8 cellular contexts compared by ENCODE assay signal in genomic region chr14:23539209-23539866, GRCh38. TPM values are rescaled to one million over a fixed set of nuclear protein-coding genes. Genes with fewer than 3 reads are reported as not detected.
DNase-seq lines count a peak whose midpoint lies in the region; ATAC-seq and TF ChIP-seq lines count a peak whose summit lies in the region.

No MANE protein-coding gene starts in this region.

- H3K9me3 ChIP-seq in NT2/D1 (ENCODE audit: insufficient read depth, low read length) (no peaks in the 10 kb centered on the region), tibial artery (no peaks in the 10 kb centered on the region)

- H3K27ac ChIP-seq in caudate nucleus (ENCODE audit: low read depth, low read length) (peak overlapping the region; percentile 9), tibial artery (no peak overlapping the region)

- peak; percentile 66 for TF ChIP-seq CTCF in kidney epithelial cell (IDR thresholded peaks at IDR 0.05; ENCODE audit: insufficient read depth, low read length, poor library complexity, severe bottlenecking)
- peak; percentile 50 to 66 for TF ChIP-seq CTCF in tibial artery (IDR thresholded peaks at IDR 0.05)
- no peak for TF ChIP-seq CTCF in omental fat pad (IDR thresholded peaks at IDR 0.05)

- H3K4me3 ChIP-seq in NT2/D1 (ENCODE audit: insufficient read length, low read depth) (peak overlapping the region; percentile 24), kidney epithelial cell (ENCODE audit: low read depth, low read length) (no peak overlapping the region), tibial artery (no peak overlapping the region)

- peak; percentile 75 for DNase-seq in NCI-H82 (lab: John Stamatoyannopoulos, UW)
- DNase-seq in NCI-H82 treated with DMSO at 0.1 percent for 48 hours (lab: John Stamatoyannopoulos, UW; ENCODE audit: unreplicated experiment): no peak
- DNase-seq in NT2/D1 (ENCODE audit: low read depth, low spot score): no peak
- DNase-seq in caudate nucleus (lab: John Stamatoyannopoulos, UW): peak in 37 of 61 donors; percentile 10 to 75 (median 32)
- no peak for DNase-seq in kidney epithelial cell (ENCODE audit: low read depth)
- DNase-seq in tibial artery: no peak
- DNase-seq in omental fat pad (ENCODE audit: low spot score): no peak

- H3K36me3 ChIP-seq in NT2/D1 (ENCODE audit: insufficient read depth, insufficient read length, low read length) (peaks cover 35% of the 10 kb centered on the region), kidney epithelial cell (ENCODE audit: control insufficient read depth, insufficient read depth, low read length) (no peaks in the 10 kb centered on the region), tibial artery (peaks cover 0 to 8% (median 0%) of the 10 kb centered on the region in 3 donors)

- H3K27me3 ChIP-seq in NT2/D1 (ENCODE audit: insufficient read depth, insufficient read length): no peaks in the 10 kb centered on the region
- no peaks in the 10 kb centered on the region for H3K27me3 ChIP-seq in kidney epithelial cell (ENCODE audit: control insufficient read depth, insufficient read depth, low read length)
- no peaks in the 10 kb centered on the region for H3K27me3 ChIP-seq in tibial artery

- intact Hi-C loops in tibial artery (cut with DNase I; ENCODE audit: low total_unique reads): no loop called here

- ATAC-seq in HG02798 (IDR thresholded peaks at IDR 0.05; ENCODE audit: poor library complexity, unreplicated experiment) (peak; percentile 63), omental fat pad (ENCODE audit: low FRiP score) (no peak)

- peak overlapping the region; percentile 88 for H3K9ac ChIP-seq in NT2/D1 (ENCODE audit: insufficient read length, low read depth)

- H3K4me1 ChIP-seq in NT2/D1 (ENCODE audit: insufficient read depth, insufficient read length) (no peaks in the 10 kb centered on the region), tibial artery (no peaks in the 10 kb centered on the region)

RNA-seq across cellular contexts. Expression of gene ZFHX2, which starts 12.2 kb away (rescaled TPM):
- total RNA-seq in kidney epithelial cell (2.3 and 2.6 TPM in 2 replicates), omental fat pad (1 to 10 TPM in 1 of 4 donors, under 1 TPM in 3; 0.63 to 1.8 (median 0.73) TPM)

RNA-seq across cellular contexts. Expression of gene THTPA, which starts 16.7 kb away (rescaled TPM):
- total RNA-seq in kidney epithelial cell (5.7 and 8.5 TPM in 2 replicates), omental fat pad (10 to 100 TPM; 12.5 to 19.6 (median 16.7) TPM)

RNA-seq across cellular contexts. Expression of gene AP1G2, which starts 28.3 kb away (rescaled TPM):
- total RNA-seq in kidney epithelial cell (93.2 and 93.4 TPM in 2 replicates), omental fat pad (10 to 100 TPM; 49.5 to 72.9 (median 58.0) TPM)

RNA-seq across cellular contexts. Expression of gene JPH4, which starts 39.3 kb away (rescaled TPM):
- total RNA-seq in kidney epithelial cell (1.0 and 1.1 TPM in 2 replicates), omental fat pad (1 to 10 TPM in 2 of 4 donors, under 1 TPM in 2; 0.56 to 1.2 (median 0.90) TPM)

Comparison
In these comparisons a context has a peak if more than half of its experiments do, and no peak if none do; other contexts are left out.
1. DNase-seq: peak in NCI-H82 (single experiment) and caudate nucleus (37 of 61); none in NCI-H82 treated with DMSO at 0.1 percent for 48 hours (single experiment), NT2/D1 (single experiment), kidney epithelial cell (single experiment), tibial artery (0 of 2) and omental fat pad (single experiment).
2. CTCF ChIP-seq: peak in kidney epithelial cell (single experiment) and tibial artery (2 of 2); none in omental fat pad (0 of 3).